5 cellular contexts compared by ENCODE assay signal in the genomic region with DNA sequence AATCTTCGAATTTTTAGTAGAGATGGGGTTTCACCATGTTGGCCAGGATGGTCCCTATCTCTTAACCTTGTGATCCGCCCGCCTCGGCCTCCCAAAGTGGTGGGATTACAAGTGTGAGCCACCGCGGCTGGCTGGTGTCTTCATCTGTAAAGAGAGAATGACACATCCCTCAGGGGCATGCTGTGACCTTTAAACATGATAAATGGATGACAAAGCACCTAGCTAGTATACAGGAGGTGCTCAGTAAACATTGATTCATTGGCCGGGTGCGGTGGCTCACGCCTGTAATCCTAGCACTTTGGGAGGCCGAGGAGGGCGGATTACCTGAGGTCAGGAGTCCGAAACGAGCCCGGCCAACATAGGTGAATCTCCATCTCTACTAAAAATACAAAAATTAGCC. TPM values are rescaled to one million over a fixed set of nuclear protein-coding genes. Genes with fewer than 3 reads are reported as not detected.
"Had no signal": no experiment of that assay in that cellular context is flagged by ENCODE, and none has a peak within 500 bp of the region (broad histone marks: within the 10 kb centered on the region; RNA-seq: fewer than 3 reads in every experiment).

No MANE protein-coding gene starts in this region.

RNA-seq across cellular contexts. Expression of a gene that starts 6.0 kb away (rescaled TPM):
- total RNA-seq: IMR-90, M059J, SK-MEL-5 had no signal
- polyA plus RNA-seq: IMR-90, SK-N-SH had no signal

RNA-seq across cellular contexts. Expression of a gene that starts 42.4 kb away (rescaled TPM):
- total RNA-seq: HT-29, M059J had no signal
